Comparison of ENCODE assay signal across 28 cellular contexts in genomic region chr19:31205887-31206518, GRCh38.
"Had no signal": no experiment of that assay in that cellular context is flagged by ENCODE, and none has a peak within 500 bp of the region (broad histone marks: within the 10 kb centered on the region; RNA-seq: fewer than 3 reads in every experiment).

No MANE protein-coding gene starts in this region.

- H3K36me3 ChIP-seq: stomach, suprapubic skin, thoracic aorta, thyroid gland, tibial artery, tibial nerve, transverse colon, upper lobe of left lung, upper lobe of right lung, uterus, vagina had no signal

- H3K27ac Mint-ChIP-seq: stimulated activated effector memory CD8-positive, alpha-beta T cell treated with anti-CD3 and anti-CD28 coated beads, Interleukin-12 subunit alpha, Interleukin-12 subunit beta, amount 100 ng/mL, for 72 hours; stimulated activated memory B cell treated with anti-CD40 and anti-IgM and Interleukin-4, amounts not matched to agents 10 μg/mL and 1 μg/mL and 100 μg/mL, for 72 hours; stimulated activated naive B cell treated with anti-CD40 and anti-IgM and Interleukin-4, amounts not matched to agents 10 μg/mL and 1 μg/mL and 100 μg/mL, for 72 hours; stimulated activated naive CD8-positive, alpha-beta T cell treated with anti-CD3 and anti-CD28 coated beads, Interleukin-15, amount 100 ng/mL, for 72 hours; stimulated activated naive CD8-positive, alpha-beta T cell treated with anti-CD3 and anti-CD28 coated beads, Interleukin-15, Interleukin-2, amounts not matched to agents 100 ng/mL and 50 ng/mL, for 24 hours; type B pancreatic cell had no signal

- H3K4me1 ChIP-seq: stomach, suprapubic skin, testis, thyroid gland, tibial artery, tibial nerve, transverse colon, upper lobe of left lung, upper lobe of right lung, uterus, vagina had no signal

- H3K4me1 Mint-ChIP-seq: stimulated activated memory B cell treated with anti-CD40 and anti-IgM and Interleukin-4, amounts not matched to agents 10 μg/mL and 1 μg/mL and 100 μg/mL, for 72 hours; stimulated activated naive B cell treated with anti-CD40 and anti-IgM and Interleukin-4, amounts not matched to agents 10 μg/mL and 1 μg/mL and 100 μg/mL, for 72 hours; stimulated activated naive CD8-positive, alpha-beta T cell treated with anti-CD3 and anti-CD28 coated beads, Interleukin-15, amount 100 ng/mL, for 72 hours had no signal

- DNase-seq: stimulated activated CD4-positive, alpha-beta T cell treated with anti-CD3 and anti-CD28 coated beads, Interleukin-2, amount 100 ng/mL, for 48 hours; stimulated activated CD4-positive, alpha-beta T cell treated with anti-CD3 and anti-CD28 coated beads, Interleukin-4, amount 100 ng/mL, for 1 hour; stimulated activated CD4-positive, alpha-beta T cell treated with anti-CD3 and anti-CD28 coated beads, Interleukin-4, amount 100 ng/mL, for 24 hours; stimulated activated CD4-positive, alpha-beta T cell treated with anti-CD3 and anti-CD28 coated beads, Interleukin-4, amount 100 ng/mL, for 4 hours; stimulated activated CD8-positive, alpha-beta memory T cell treated with anti-CD3 and anti-CD28 coated beads, Interleukin-4, amount 100 ng/mL, for 48 hours; stimulated activated naive B cell treated with anti-CD40 and anti-IgM and Interleukin-4, amounts not matched to agents 10 μg/mL and 1 μg/mL and 100 μg/mL, for 72 hours; stimulated activated naive CD4-positive, alpha-beta T cell; stimulated activated naive CD4-positive, alpha-beta T cell treated with Interleukin-2 at 50 U/mL for 16 hours; stimulated activated naive CD8-positive, alpha-beta T cell treated with anti-CD3 and anti-CD28 coated beads, Interleukin-15, amount 100 ng/mL, for 72 hours; stimulated activated naive CD8-positive, alpha-beta T cell treated with anti-CD3 and anti-CD28 coated beads, Interleukin-15, Interleukin-2, amounts not matched to agents 100 U/mL and 50 U/mL, for 24 hours; stomach; substantia nigra; testis; thyroid gland; tibial artery; transverse colon; trophoblast cell; upper lobe of left lung; upper lobe of right lung; uterus had no signal

- ATAC-seq: stimulated activated effector memory CD8-positive, alpha-beta T cell treated with anti-CD3 and anti-CD28 coated beads, Interleukin-12 subunit alpha, Interleukin-12 subunit beta, amount 100 ng/mL, for 72 hours; stimulated activated memory B cell treated with anti-CD40 and anti-IgM and Interleukin-4, amounts not matched to agents 10 μg/mL and 1 μg/mL and 100 μg/mL, for 72 hours; stimulated activated naive B cell treated with anti-CD40 and anti-IgM and Interleukin-4, amounts not matched to agents 10 μg/mL and 1 μg/mL and 100 μg/mL, for 72 hours; stimulated activated naive CD8-positive, alpha-beta T cell treated with anti-CD3 and anti-CD28 coated beads, Interleukin-15, amount 100 ng/mL, for 72 hours; stimulated activated naive CD8-positive, alpha-beta T cell treated with anti-CD3 and anti-CD28 coated beads, Interleukin-15, Interleukin-2, amounts not matched to agents 100 U/mL and 50 U/mL, for 24 hours; upper lobe of right lung had no signal

- H3K9me3 ChIP-seq: stomach, suprapubic skin, testis, thoracic aorta, thyroid gland, tibial artery, tibial nerve, transverse colon, upper lobe of left lung, upper lobe of right lung, uterus, vagina had no signal

- H3K9me3 Mint-ChIP-seq: stimulated activated naive CD8-positive, alpha-beta T cell treated with anti-CD3 and anti-CD28 coated beads, Interleukin-15, Interleukin-2, amounts not matched to agents 100 ng/mL and 50 ng/mL, for 24 hours had no signal

- H3K36me3 Mint-ChIP-seq: stimulated activated effector memory CD8-positive, alpha-beta T cell treated with anti-CD3 and anti-CD28 coated beads, Interleukin-12 subunit alpha, Interleukin-12 subunit beta, amount 100 ng/mL, for 72 hours; stimulated activated memory B cell treated with anti-CD40 and anti-IgM and Interleukin-4, amounts not matched to agents 10 μg/mL and 1 μg/mL and 100 μg/mL, for 72 hours; stimulated activated naive B cell treated with anti-CD40 and anti-IgM and Interleukin-4, amounts not matched to agents 10 μg/mL and 1 μg/mL and 100 μg/mL, for 72 hours; type B pancreatic cell had no signal

- H3K27ac ChIP-seq: stomach, suprapubic skin, testis, thoracic aorta, thyroid gland, tibial artery, tibial nerve, transverse colon, upper lobe of left lung, upper lobe of right lung, uterus, vagina had no signal

- H3K4me3 ChIP-seq: stomach, suprapubic skin, testis, thoracic aorta, thyroid gland, tibial artery, tibial nerve, transverse colon, upper lobe of left lung, upper lobe of right lung, uterus, vagina had no signal

- H3K4me3 Mint-ChIP-seq: stimulated activated effector memory CD8-positive, alpha-beta T cell treated with anti-CD3 and anti-CD28 coated beads, Interleukin-12 subunit alpha, Interleukin-12 subunit beta, amount 100 ng/mL, for 72 hours; stimulated activated memory B cell treated with anti-CD40 and anti-IgM and Interleukin-4, amounts not matched to agents 10 μg/mL and 1 μg/mL and 100 μg/mL, for 72 hours; stimulated activated naive B cell treated with anti-CD40 and anti-IgM and Interleukin-4, amounts not matched to agents 10 μg/mL and 1 μg/mL and 100 μg/mL, for 72 hours; stimulated activated naive CD8-positive, alpha-beta T cell treated with anti-CD3 and anti-CD28 coated beads, Interleukin-15, amount 100 ng/mL, for 72 hours; stimulated activated naive CD8-positive, alpha-beta T cell treated with anti-CD3 and anti-CD28 coated beads, Interleukin-15, Interleukin-2, amounts not matched to agents 100 ng/mL and 50 ng/mL, for 24 hours; type B pancreatic cell had no signal

- H3K27me3 ChIP-seq: suprapubic skin, testis, thyroid gland, tibial artery, tibial nerve, transverse colon, upper lobe of left lung, upper lobe of right lung, uterus, vagina had no signal
